Comparison of ENCODE assay signal across 20 cellular contexts in the genomic region with DNA sequence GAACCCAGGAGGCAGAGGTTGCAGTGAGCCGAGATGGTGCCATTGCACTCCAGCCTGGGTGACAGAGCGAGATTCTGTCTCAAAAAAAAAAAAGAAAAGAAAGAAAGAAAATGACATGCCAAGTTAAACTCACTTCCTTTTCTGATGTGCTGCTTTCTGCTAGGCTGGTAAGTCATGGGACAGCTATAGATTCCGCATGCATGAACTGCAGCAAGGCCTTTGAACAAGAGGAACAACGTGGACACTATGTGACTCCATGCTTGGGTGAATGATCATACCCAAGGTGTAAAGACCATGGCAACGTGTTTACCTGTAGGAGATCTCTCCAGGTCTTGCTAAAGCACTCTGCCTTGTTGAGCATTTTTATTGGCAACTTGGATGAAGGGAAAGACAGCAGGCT. TPM values are rescaled to one million over a fixed set of nuclear protein-coding genes. Genes with fewer than 3 reads are reported as not detected.
DNase-seq lines count a peak whose midpoint lies in the region; ATAC-seq and TF ChIP-seq lines count a peak whose summit lies in the region.
"Had no signal": no experiment of that assay in that cellular context is flagged by ENCODE, and none has a peak within 500 bp of the region (broad histone marks: within the 10 kb centered on the region; RNA-seq: fewer than 3 reads in every experiment).

No MANE protein-coding gene starts in this region.

- ATAC-seq in CD4-positive, CD25-positive, alpha-beta regulatory T cell (ENCODE audit: low read depth in 2 of 2) = no peak
- ATAC-seq in activated CD8-positive, alpha-beta T cell treated with anti-CD3 and anti-CD28 coated beads, Interleukin-2, amount 10 ng/mL, durations not matched to agents 7 days and 5 days = no peak
- ATAC-seq: A549, psoas muscle had no signal

- H3K4me3 ChIP-seq in CD4-positive, CD25-positive, alpha-beta regulatory T cell (ENCODE audit: low read depth, low read length) = no peak overlapping the region
- H3K4me3 ChIP-seq in trophoblast cell (ENCODE audit: low read depth, low read length) (no peak overlapping the region), MM.1S (ENCODE audit: low read length) (no peak overlapping the region)
- H3K4me3 ChIP-seq: A549, psoas muscle, testis had no signal

- H2BK120ac ChIP-seq in trophoblast cell (ENCODE audit: insufficient read depth, low read length, poor library complexity) = no peak overlapping the region

- H3K36me3 Mint-ChIP-seq in activated CD4-positive, alpha-beta T cell treated with anti-CD3 and anti-CD28 coated beads, Interleukin-2, amount 10 ng/mL, durations not matched to agents 7 days and 5 days (ENCODE audit: low read depth) = peaks cover 30% of the 10 kb centered on the region
- no peaks in the 10 kb centered on the region for H3K36me3 Mint-ChIP-seq in CD4-positive, CD25-positive, alpha-beta regulatory T cell
- peaks cover 38% of the 10 kb centered on the region for H3K36me3 Mint-ChIP-seq in activated CD8-positive, alpha-beta T cell treated with anti-CD3 and anti-CD28 coated beads, Interleukin-2, amount 10 ng/mL, durations not matched to agents 7 days and 5 days (ENCODE audit: low read depth)

- H3K14ac ChIP-seq in trophoblast cell (ENCODE audit: low read length) = no peak overlapping the region

- no peaks in the 10 kb centered on the region for H3K9me3 ChIP-seq in CD4-positive, CD25-positive, alpha-beta regulatory T cell (ENCODE audit: control insufficient read depth in 2 of 2, low read length in 2 of 2)
- no peaks in the 10 kb centered on the region for H3K9me3 ChIP-seq in trophoblast cell (ENCODE audit: insufficient read depth, low read depth, low read length)
- no peaks in the 10 kb centered on the region for H3K9me3 ChIP-seq in MM.1S (replicated peaks; ENCODE audit: insufficient read depth, low read length)
- H3K9me3 ChIP-seq: A549, psoas muscle, testis had no signal

- no peaks in the 10 kb centered on the region for H3F3A ChIP-seq in MM.1S (ENCODE audit: insufficient read depth, low read length)

- no peak overlapping the region for H4K91ac ChIP-seq in trophoblast cell (ENCODE audit: low read depth, low read length)

- no peaks in the 10 kb centered on the region for H3K27me3 Mint-ChIP-seq in activated CD4-positive, alpha-beta T cell treated with anti-CD3 and anti-CD28 coated beads, Interleukin-2, amount 10 ng/mL, durations not matched to agents 7 days and 5 days
- no peaks in the 10 kb centered on the region for H3K27me3 Mint-ChIP-seq in CD4-positive, CD25-positive, alpha-beta regulatory T cell
- no peaks in the 10 kb centered on the region for H3K27me3 Mint-ChIP-seq in activated CD8-positive, alpha-beta T cell treated with anti-CD3 and anti-CD28 coated beads, Interleukin-2, amount 10 ng/mL, durations not matched to agents 7 days and 5 days (ENCODE audit: low read depth)

- no peak for TF ChIP-seq CTCF in MM.1S (IDR thresholded peaks at IDR 0.05; ENCODE audit: low read length)

- no peak overlapping the region for H3K4me3 Mint-ChIP-seq in activated CD4-positive, alpha-beta T cell treated with anti-CD3 and anti-CD28 coated beads, Interleukin-2, amount 10 ng/mL, durations not matched to agents 7 days and 5 days
- no peak overlapping the region for H3K4me3 Mint-ChIP-seq in CD4-positive, CD25-positive, alpha-beta regulatory T cell
- H3K4me3 Mint-ChIP-seq in activated CD8-positive, alpha-beta T cell treated with anti-CD3 and anti-CD28 coated beads, Interleukin-2, amount 10 ng/mL, durations not matched to agents 7 days and 5 days = no peak overlapping the region
- H3K4me3 Mint-ChIP-seq: neural crest cell had no signal

- H2AFZ ChIP-seq in trophoblast cell (ENCODE audit: insufficient read depth, low read length, poor library complexity) (no peak overlapping the region), MM.1S (ENCODE audit: low read length) (no peak overlapping the region)

- no peak overlapping the region for H3K4me2 ChIP-seq in trophoblast cell (ENCODE audit: low read length)
- no peak overlapping the region for H3K4me2 ChIP-seq in MM.1S (ENCODE audit: low read depth, low read length)
- H3K4me2 ChIP-seq: A549 had no signal

- no peak overlapping the region for H3K27ac ChIP-seq in CD4-positive, CD25-positive, alpha-beta regulatory T cell (ENCODE audit: insufficient read depth, low read length, poor library complexity, severe bottlenecking)
- H3K27ac ChIP-seq in trophoblast cell (ENCODE audit: low read depth, low read length) (no peak overlapping the region), MM.1S (ENCODE audit: low read length) (no peak overlapping the region)
- H3K27ac ChIP-seq: A549, psoas muscle, RWPE1, testis had no signal

- H3K4ac ChIP-seq in trophoblast cell (ENCODE audit: low read depth, low read length) = no peak overlapping the region

- no peaks in the 10 kb centered on the region for H4K20me1 ChIP-seq in MM.1S (ENCODE audit: insufficient read depth, low read length)

- peaks cover 14% of the 10 kb centered on the region for H3K4me1 ChIP-seq in CD4-positive, CD25-positive, alpha-beta regulatory T cell (ENCODE audit: control insufficient read depth, insufficient read depth, low read length, poor library complexity, severe bottlenecking)
- no peaks in the 10 kb centered on the region for H3K4me1 ChIP-seq in trophoblast cell (ENCODE audit: control insufficient read depth in 1 of 2, insufficient read depth in 2 of 2, low read length in 2 of 2)
- no peaks in the 10 kb centered on the region for H3K4me1 ChIP-seq in MM.1S (ENCODE audit: low read length)
- H3K4me1 ChIP-seq: A549, psoas muscle had no signal

- no peak overlapping the region for H3K23ac ChIP-seq in trophoblast cell (ENCODE audit: low read length)

- H3K27me3 ChIP-seq in CD4-positive, CD25-positive, alpha-beta regulatory T cell (ENCODE audit: control insufficient read depth, insufficient read depth, low read length) = no peaks in the 10 kb centered on the region
- H3K27me3 ChIP-seq in trophoblast cell (ENCODE audit: insufficient read depth, low read length) = no peaks in the 10 kb centered on the region
- no peaks in the 10 kb centered on the region for H3K27me3 ChIP-seq in MM.1S (replicated peaks; ENCODE audit: insufficient read depth, low read length)
- H3K27me3 ChIP-seq: testis had no signal

- DNase-seq in activated CD4-positive, alpha-beta T cell treated with anti-CD3 and anti-CD28 coated beads, Interleukin-2, amount 10 ng/mL, durations not matched to agents 7 days and 5 days = no peak
- DNase-seq in activated CD4-positive, alpha-beta T cell treated with anti-CD3 and anti-CD28 coated beads for 48 hours = no peak
- DNase-seq in CD4-positive, CD25-positive, alpha-beta regulatory T cell = no peak
- DNase-seq in activated CD8-positive, alpha-beta T cell treated with anti-CD3 and anti-CD28 coated beads, Interleukin-2, amount 10 ng/mL, durations not matched to agents 7 days and 5 days = no peak
- DNase-seq in trophoblast cell (no peak), MM.1S (no peak), dedifferentiated amniotic fluid mesenchymal stem cell (ENCODE audit: extremely low spot score) (no peak), NCI-H510A (lab: John Stamatoyannopoulos, UW) (no peak)
- DNase-seq: activated effector memory CD4-positive, alpha-beta T cell treated with Interleukin-2 at 50 U/mL for 16 hours; mesendoderm; NCI-H1436; NCI-H2227 treated with DMSO at 0.1 percent for 48 hours; psoas muscle; stimulated activated CD8-positive, alpha-beta memory T cell treated with anti-CD3 and anti-CD28 coated beads, Interleukin-4, amount 100 ng/mL, for 48 hours; SW 1271; testis had no signal

- H2BK5ac ChIP-seq in trophoblast cell (ENCODE audit: low read depth, low read length, poor library complexity) = no peak overlapping the region

- no peaks in the 10 kb centered on the region for H3K9me3 Mint-ChIP-seq in activated CD4-positive, alpha-beta T cell treated with anti-CD3 and anti-CD28 coated beads, Interleukin-2, amount 10 ng/mL, durations not matched to agents 7 days and 5 days
- H3K9me3 Mint-ChIP-seq in CD4-positive, CD25-positive, alpha-beta regulatory T cell = no peaks in the 10 kb centered on the region
- H3K9me3 Mint-ChIP-seq in activated CD8-positive, alpha-beta T cell treated with anti-CD3 and anti-CD28 coated beads, Interleukin-2, amount 10 ng/mL, durations not matched to agents 7 days and 5 days (ENCODE audit: insufficient read depth) = no peaks in the 10 kb centered on the region
- H3K9me3 Mint-ChIP-seq: neural crest cell had no signal

- WGBS in trophoblast cell (ENCODE audit: extremely low coverage, insufficient coverage, insufficient read length) = no CpG with 5 or more reads among the region's 5 CpGs

- H4K8ac ChIP-seq in trophoblast cell (ENCODE audit: low read depth, low read length) = no peak overlapping the region

- no peak overlapping the region for H4K12ac ChIP-seq in trophoblast cell (ENCODE audit: low read depth, low read length)

- H2AK5ac ChIP-seq in trophoblast cell (ENCODE audit: low read length) = no peak overlapping the region

- H3K9ac ChIP-seq in trophoblast cell (ENCODE audit: low read length) = peak overlapping the region; percentile 18
- no peak overlapping the region for H3K9ac ChIP-seq in MM.1S (ENCODE audit: low read length)

- H3K27ac Mint-ChIP-seq in activated CD4-positive, alpha-beta T cell treated with anti-CD3 and anti-CD28 coated beads, Interleukin-2, amount 10 ng/mL, durations not matched to agents 7 days and 5 days = peak overlapping the region; percentile 67
- peak overlapping the region; percentile 79 to 97 (median 96) for H3K27ac Mint-ChIP-seq in CD4-positive, CD25-positive, alpha-beta regulatory T cell
- peak overlapping the region; percentile 87 for H3K27ac Mint-ChIP-seq in activated CD8-positive, alpha-beta T cell treated with anti-CD3 and anti-CD28 coated beads, Interleukin-2, amount 10 ng/mL, durations not matched to agents 7 days and 5 days

- H3K9me2 ChIP-seq in MM.1S (replicated peaks; ENCODE audit: insufficient read depth, low read length) = no peaks in the 10 kb centered on the region

- H2BK12ac ChIP-seq in trophoblast cell (ENCODE audit: low read length) = no peak overlapping the region

- H3K18ac ChIP-seq in trophoblast cell (ENCODE audit: low read length) = no peak overlapping the region

- H3K79me1 ChIP-seq in trophoblast cell (ENCODE audit: low read length) = no peaks in the 10 kb centered on the region

- H3K4me1 Mint-ChIP-seq in activated CD4-positive, alpha-beta T cell treated with anti-CD3 and anti-CD28 coated beads, Interleukin-2, amount 10 ng/mL, durations not matched to agents 7 days and 5 days = peaks cover 58% of the 10 kb centered on the region
- peaks cover 12 to 52% (median 28%) of the 10 kb centered on the region in 4 donors for H3K4me1 Mint-ChIP-seq in CD4-positive, CD25-positive, alpha-beta regulatory T cell
- peaks cover 55% of the 10 kb centered on the region for H3K4me1 Mint-ChIP-seq in activated CD8-positive, alpha-beta T cell treated with anti-CD3 and anti-CD28 coated beads, Interleukin-2, amount 10 ng/mL, durations not matched to agents 7 days and 5 days (ENCODE audit: low read depth)

- no peaks in the 10 kb centered on the region for H3K36me3 ChIP-seq in CD4-positive, CD25-positive, alpha-beta regulatory T cell (ENCODE audit: control insufficient read depth, insufficient read depth, low read length)
- H3K36me3 ChIP-seq in trophoblast cell (ENCODE audit: control insufficient read depth in 1 of 2, insufficient read depth in 2 of 2, low read length in 2 of 2) (no peaks in the 10 kb centered on the region), MM.1S (replicated peaks; ENCODE audit: insufficient read depth, low read length) (no peaks in the 10 kb centered on the region)

- H3K79me2 ChIP-seq in trophoblast cell (ENCODE audit: control insufficient read depth, insufficient read depth, low read length, poor library complexity) (no peaks in the 10 kb centered on the region), MM.1S (ENCODE audit: low read length) (no peaks in the 10 kb centered on the region)

- POLR2A ChIA-PET in activated CD4-positive, alpha-beta T cell treated with anti-CD3 and anti-CD28 coated beads, Interleukin-2, amount 10 ng/mL, durations not matched to agents 7 days and 5 days (lab: Charles Lee) = no interaction called here
- POLR2A ChIA-PET in activated CD8-positive, alpha-beta T cell treated with anti-CD3 and anti-CD28 coated beads, Interleukin-2, amount 10 ng/mL, durations not matched to agents 7 days and 5 days (lab: Charles Lee) = interaction anchor here (1.1 to 2.1 kb wide), 2 partner anchors 10 to 49 kb away, joined by 5 to 9 read pairs; a partner anchor contains a TSS

- CTCF ChIA-PET in activated CD4-positive, alpha-beta T cell treated with anti-CD3 and anti-CD28 coated beads, Interleukin-2, amount 10 ng/mL, durations not matched to agents 7 days and 5 days (lab: Charles Lee) = interaction anchor here (0.5 to 0.7 kb wide), 6 partner anchors 262 to 633 kb away, joined by 3 to 6 read pairs (median 3); no protein-coding TSS in a partner anchor
- CTCF ChIA-PET in activated CD8-positive, alpha-beta T cell treated with anti-CD3 and anti-CD28 coated beads, Interleukin-2, amount 10 ng/mL, durations not matched to agents 7 days and 5 days (lab: Charles Lee) = interaction anchor here (0.9 to 3.2 kb wide), 3 partner anchors 11 to 311 kb away, joined by 3 to 8 read pairs (median 5); a partner anchor contains a TSS

RNA-seq across cellular contexts. Expression of a gene that starts 10.3 kb away (rescaled TPM):
- 100 to 1,000 TPM; 123 to 133 TPM for total RNA-seq in activated CD4-positive, alpha-beta T cell treated with anti-CD3 and anti-CD28 coated beads, Interleukin-2, amount 10 ng/mL, durations not matched to agents 7 days and 5 days
- total RNA-seq in CD4-positive, CD25-positive, alpha-beta regulatory T cell = 58.9 TPM
- 10 to 100 TPM in 2 of 4 donors, 1 to 10 TPM in 2; 5.3 to 13.0 (median 9.7) TPM for polyA plus RNA-seq in CD4-positive, CD25-positive, alpha-beta regulatory T cell
- total RNA-seq in activated CD8-positive, alpha-beta T cell treated with anti-CD3 and anti-CD28 coated beads, Interleukin-2, amount 10 ng/mL, durations not matched to agents 7 days and 5 days = 100 to 1,000 TPM; 121 to 135 TPM
- polyA plus RNA-seq in trophoblast cell (2013) = 15.3 and 16.6 TPM in 2 replicates

RNA-seq across cellular contexts. Expression of a gene that starts 48.3 kb away (rescaled TPM):
- total RNA-seq in activated CD4-positive, alpha-beta T cell treated with anti-CD3 and anti-CD28 coated beads, Interleukin-2, amount 10 ng/mL, durations not matched to agents 7 days and 5 days = 1 to 10 TPM; 3.4 to 4.2 TPM
- total RNA-seq in CD4-positive, CD25-positive, alpha-beta regulatory T cell = 14.9 TPM
- 10 to 100 TPM in 2 of 4 donors, 1 to 10 TPM in 2; 4.3 to 38.9 (median 19.4) TPM for polyA plus RNA-seq in CD4-positive, CD25-positive, alpha-beta regulatory T cell
- total RNA-seq in activated CD8-positive, alpha-beta T cell treated with anti-CD3 and anti-CD28 coated beads, Interleukin-2, amount 10 ng/mL, durations not matched to agents 7 days and 5 days = 10 to 100 TPM; 28.6 to 34.4 TPM
- polyA plus RNA-seq in trophoblast cell (2013) = 0.82 and 1.3 TPM in 2 replicates
- total RNA-seq: fibroblast of lung had no signal
- polyA plus RNA-seq: fibroblast of lung had no signal
